20 cellular contexts compared by ENCODE assay signal in the genomic region with DNA sequence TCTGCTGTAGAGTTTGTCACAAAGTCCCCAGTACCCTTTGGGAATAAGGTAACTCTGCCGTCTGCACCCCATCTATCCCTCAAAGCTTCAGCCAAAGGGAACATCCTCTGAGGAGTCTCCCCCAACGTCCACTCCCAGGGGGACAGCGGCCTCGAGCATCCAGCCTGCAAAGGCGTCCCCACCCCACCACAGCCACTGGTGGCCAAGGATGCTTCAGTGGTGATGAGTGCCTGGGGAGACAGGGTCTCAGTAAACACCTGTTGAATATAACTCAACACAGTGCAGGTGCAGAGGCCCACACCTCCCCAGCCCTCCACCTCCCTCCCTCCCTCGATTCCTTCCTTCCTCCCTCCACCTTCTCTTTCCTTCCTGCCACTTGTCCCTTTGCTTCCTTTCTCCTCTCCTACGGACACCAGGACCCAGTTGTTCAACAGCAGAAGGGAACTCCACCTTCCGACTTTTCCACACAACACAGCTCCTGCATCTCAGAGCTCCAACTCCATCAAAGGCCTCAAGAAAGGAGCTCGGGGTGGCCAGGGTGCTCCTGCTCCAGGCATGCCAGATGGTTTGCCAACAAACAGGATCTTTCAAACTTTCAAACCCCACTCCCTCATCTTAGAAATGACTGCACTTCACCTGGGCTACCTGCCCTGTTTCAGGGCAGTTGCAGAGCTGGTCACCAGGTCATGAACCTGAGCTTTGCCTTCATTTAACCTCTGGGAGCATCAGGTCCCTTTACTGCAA.
"Had no signal": no experiment of that assay in that cellular context is flagged by ENCODE, and none has a peak within 500 bp of the region (broad histone marks: within the 10 kb centered on the region; RNA-seq: fewer than 3 reads in every experiment).

No MANE protein-coding gene starts in this region.

- H3K4me3 Mint-ChIP-seq: naive thymus-derived CD8-positive, alpha-beta T cell; stimulated activated effector memory CD8-positive, alpha-beta T cell treated with anti-CD3 and anti-CD28 coated beads, Interleukin-12 subunit alpha, Interleukin-12 subunit beta, amount 100 ng/mL, for 72 hours had no signal

- H3K27ac Mint-ChIP-seq: stimulated activated effector memory CD8-positive, alpha-beta T cell treated with anti-CD3 and anti-CD28 coated beads, Interleukin-12 subunit alpha, Interleukin-12 subunit beta, amount 100 ng/mL, for 72 hours had no signal

- H3K4me3 ChIP-seq: esophagus muscularis mucosa, gastrocnemius medialis, lung, prostate gland, suprapubic skin, thyroid gland, upper lobe of left lung, uterus had no signal

- H3K27me3 ChIP-seq: thyroid gland, upper lobe of left lung, uterus had no signal

- H3K27ac ChIP-seq: esophagus muscularis mucosa, gastrocnemius medialis, parathyroid adenoma, prostate gland, suprapubic skin, thyroid gland, upper lobe of left lung, uterus had no signal

- H3K9me3 ChIP-seq: esophagus muscularis mucosa, gastrocnemius medialis, prostate gland, suprapubic skin, thyroid gland, upper lobe of left lung, uterus had no signal

- DNase-seq: effector memory CD4-positive, alpha-beta T cell; gastrocnemius medialis; glutamatergic neuron; left cardiac atrium; left ventricle myocardium superior; mesendoderm; naive thymus-derived CD8-positive, alpha-beta T cell; occipital lobe; stimulated activated CD4-positive, alpha-beta T cell treated with anti-CD3 and anti-CD28 coated beads, Interleukin-4, amount 100 ng/mL, for 1 hour; stimulated activated CD8-positive, alpha-beta memory T cell treated with anti-CD3 and anti-CD28 coated beads, Interleukin-4, amount 100 ng/mL, for 48 hours; stimulated activated naive CD8-positive, alpha-beta T cell treated with anti-CD3 and anti-CD28 coated beads, Interleukin-15, Interleukin-2, amounts not matched to agents 100 U/mL and 50 U/mL, for 24 hours; thyroid gland; upper lobe of left lung; uterus had no signal

- ATAC-seq: gastrocnemius medialis; left cardiac atrium; left ventricle myocardium superior; naive thymus-derived CD8-positive, alpha-beta T cell; stimulated activated naive CD8-positive, alpha-beta T cell treated with anti-CD3 and anti-CD28 coated beads, Interleukin-15, Interleukin-2, amounts not matched to agents 100 U/mL and 50 U/mL, for 24 hours had no signal

- H3K9me3 Mint-ChIP-seq: naive thymus-derived CD8-positive, alpha-beta T cell; stimulated activated effector memory CD8-positive, alpha-beta T cell treated with anti-CD3 and anti-CD28 coated beads, Interleukin-12 subunit alpha, Interleukin-12 subunit beta, amount 100 ng/mL, for 72 hours had no signal

- H3K9ac ChIP-seq: parathyroid adenoma had no signal

- H3K4me1 ChIP-seq: esophagus muscularis mucosa, gastrocnemius medialis, parathyroid adenoma, prostate gland, suprapubic skin, upper lobe of left lung, uterus had no signal

- H3K36me3 Mint-ChIP-seq: stimulated activated effector memory CD8-positive, alpha-beta T cell treated with anti-CD3 and anti-CD28 coated beads, Interleukin-12 subunit alpha, Interleukin-12 subunit beta, amount 100 ng/mL, for 72 hours had no signal

- H3K4me1 Mint-ChIP-seq: stimulated activated effector memory CD8-positive, alpha-beta T cell treated with anti-CD3 and anti-CD28 coated beads, Interleukin-12 subunit alpha, Interleukin-12 subunit beta, amount 100 ng/mL, for 72 hours had no signal

- H3K36me3 ChIP-seq: esophagus muscularis mucosa, gastrocnemius medialis, prostate gland, suprapubic skin, thyroid gland, upper lobe of left lung, uterus had no signal
